Comparison of ENCODE assay signal across 8 cellular contexts in the genomic region with DNA sequence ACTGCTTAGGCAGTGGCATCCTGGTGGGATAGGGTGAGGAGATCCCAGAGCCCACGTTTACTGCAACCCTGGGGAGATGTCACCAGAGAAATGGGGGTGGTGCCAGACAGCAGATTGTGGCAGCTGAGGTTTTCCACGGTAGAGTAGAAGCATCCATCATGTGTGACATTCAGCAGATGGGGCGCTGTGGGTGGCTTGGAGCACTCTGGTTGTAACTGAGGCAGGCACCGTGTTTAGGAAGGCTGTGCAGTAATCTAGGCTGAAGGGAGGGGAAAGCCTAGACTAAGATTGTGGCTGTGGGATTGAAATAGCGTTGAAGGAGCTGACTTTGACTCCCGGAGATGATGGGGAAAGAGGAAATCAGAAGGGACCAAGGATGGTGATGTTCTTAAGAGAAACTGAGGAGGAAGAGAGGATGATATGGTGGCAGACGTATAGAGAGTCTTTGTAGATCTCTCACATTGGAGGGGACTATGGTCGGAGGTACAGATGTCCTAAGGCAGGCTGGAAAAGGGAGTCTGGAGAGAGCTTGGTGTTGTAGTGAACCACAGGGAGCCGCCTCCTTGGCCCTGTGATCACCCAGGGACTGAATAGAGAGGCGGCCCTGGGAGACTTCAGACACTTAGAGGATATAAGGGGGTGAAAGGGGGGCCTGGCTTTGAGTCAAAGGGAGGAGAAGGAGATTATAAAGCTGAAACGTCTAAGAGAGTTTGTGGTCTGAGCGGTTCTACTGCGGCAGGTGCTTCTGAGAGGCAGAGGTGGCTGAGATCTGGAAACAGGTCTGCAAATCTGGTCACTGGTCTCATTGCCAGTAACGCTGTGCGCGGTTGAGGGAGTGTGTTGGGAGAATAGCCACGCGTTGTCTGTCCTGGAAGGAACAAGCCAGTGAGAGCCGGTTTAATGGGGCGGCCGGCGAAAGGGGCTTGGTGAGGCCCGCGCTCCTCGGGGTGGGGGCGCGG. TPM values are rescaled to one million over a fixed set of nuclear protein-coding genes. Genes with fewer than 3 reads are reported as not detected.
A peak's percentile ranks its signal among the peaks of the same experiment; 100 is the strongest.
DNase-seq lines count a peak whose midpoint lies in the region; ATAC-seq and TF ChIP-seq lines count a peak whose summit lies in the region.

No MANE protein-coding gene starts in this region.

- peak overlapping the region; percentile 88 for H3K56ac ChIP-seq in mesendoderm (ENCODE audit: low read length)

- H3K9me3 ChIP-seq in testis: no peaks in the 10 kb centered on the region

- DNase-seq in GM06990 (ENCODE audit: extremely low read depth, insufficient read length) (no peak), T-helper 1 cell (peak in 4 of 5 donors; percentile 21 to 30 (median 28)), cerebellum (ENCODE audit: low spot score) (peak; percentile 55), mesendoderm (peak; percentile 59), testis (peak; percentile 57), HuH-7.5 (ENCODE audit: low spot score) (no peak), mucosa of gallbladder (ENCODE audit: low spot score) (no peak)

- no peak overlapping the region for H4K5ac ChIP-seq in mesendoderm (ENCODE audit: low read length)

- no peak overlapping the region for H2BK120ac ChIP-seq in mesendoderm (ENCODE audit: low read depth, low read length)

- intact Hi-C loops in testis (cut with DNase I; ENCODE audit: low total_unique reads): no loop called here

- peak overlapping the region; percentile 87 for H3K4me2 ChIP-seq in mesendoderm (ENCODE audit: low read length)

- H3K18ac ChIP-seq in mesendoderm (ENCODE audit: low read length): no peak overlapping the region

- H2BK15ac ChIP-seq in mesendoderm (replicated peaks; ENCODE audit: low read depth): no peak overlapping the region

- peak; percentile 2 for ATAC-seq in HG02763 (IDR thresholded peaks at IDR 0.05; ENCODE audit: unreplicated experiment)

- peaks cover 25% of the 10 kb centered on the region for H3K79me2 ChIP-seq in mesendoderm (ENCODE audit: control insufficient read depth, insufficient read depth, low read length)

- peak; percentile 15 for TF ChIP-seq CTCF in GM06990 (IDR thresholded peaks at IDR 0.05; ENCODE audit: insufficient read depth, low read length, poor library complexity, severe bottlenecking)
- no peak for TF ChIP-seq CTCF in testis (IDR thresholded peaks at IDR 0.05)

- H3K27me3 ChIP-seq in GM06990 (replicated peaks; ENCODE audit: control insufficient read depth, insufficient read depth, low read length) (no peaks in the 10 kb centered on the region), mesendoderm (ENCODE audit: insufficient read depth, low read length, poor library complexity) (no peaks in the 10 kb centered on the region), testis (no peaks in the 10 kb centered on the region)

- H3K27ac ChIP-seq in mesendoderm (ENCODE audit: low read depth, low read length) (peak overlapping the region; percentile 56), testis (peak overlapping the region; percentile 93 to 97)

- H3K36me3 ChIP-seq in GM06990 (ENCODE audit: control insufficient read depth, insufficient read depth, low read length): no peaks in the 10 kb centered on the region
- H3K36me3 ChIP-seq in mesendoderm (ENCODE audit: control insufficient read depth, insufficient read depth, low read length): no peaks in the 10 kb centered on the region
- no peaks in the 10 kb centered on the region for H3K36me3 ChIP-seq in testis (ENCODE audit: low read depth, missing control alignments)

- H3K23ac ChIP-seq in mesendoderm (ENCODE audit: low read length): no peak overlapping the region

- peaks cover 6% of the 10 kb centered on the region for H3K4me1 ChIP-seq in mesendoderm (ENCODE audit: control insufficient read depth, low read depth, low read length)
- peaks cover 21% of the 10 kb centered on the region for H3K4me1 ChIP-seq in testis

- H2AK5ac ChIP-seq in mesendoderm (ENCODE audit: low read length): no peak overlapping the region

- H3K79me1 ChIP-seq in mesendoderm (ENCODE audit: low read length): peaks cover 5% of the 10 kb centered on the region

- H3K9ac ChIP-seq in mesendoderm (ENCODE audit: low read length): peak overlapping the region; percentile 72

- no peak for TF ChIP-seq POLR2A in testis (IDR thresholded peaks at IDR 0.05)

- H3K4ac ChIP-seq in mesendoderm (ENCODE audit: low read depth, low read length): peak overlapping the region; percentile 24

- H2BK5ac ChIP-seq in mesendoderm (ENCODE audit: low read length): no peak overlapping the region

- H3K4me3 ChIP-seq in GM06990 (replicated peaks; ENCODE audit: low read depth, low read length) (peak overlapping the region; percentile 90), mesendoderm (ENCODE audit: low read length) (peak overlapping the region; percentile 34), testis (peak overlapping the region; percentile 71 to 79)

- no peak overlapping the region for H4K8ac ChIP-seq in mesendoderm (ENCODE audit: low read depth, low read length)

- WGBS in mesendoderm (ENCODE audit: extremely low coverage, insufficient coverage, low lambda C conversion rate): no CpG with 5 or more reads among the region's 27 CpGs
- 3 to 5% methylated on average over 26 to 27 of the region's 27 CpGs for WGBS in testis, 2 donors

RNA-seq across cellular contexts. Expression of gene MICA, which starts 0.8 kb away (rescaled TPM):
- 2.7 TPM for total RNA-seq in cerebellum
- 9.6 TPM for polyA plus RNA-seq in mesendoderm (2013, experiment 1 of 2)
- polyA plus RNA-seq in mesendoderm (2013, experiment 2 of 2): 10.0 TPM
- 10 to 100 TPM; 24.7 to 28.2 TPM for total RNA-seq in testis
- 18.2 TPM for polyA plus RNA-seq in testis (ENCODE audit: insufficient read depth, low read depth, low replicate concordance)
- 31.7 TPM for total RNA-seq in mucosa of gallbladder

RNA-seq across cellular contexts. Expression of gene HLA-B, which starts 45.6 kb away (rescaled TPM):
- total RNA-seq in cerebellum (20.9 TPM), testis (100 to 1,000 TPM; 425 to 439 TPM), mucosa of gallbladder (1,432 TPM)
- 28.6 TPM for polyA plus RNA-seq in mesendoderm (2013, experiment 1 of 2)
- 28.5 TPM for polyA plus RNA-seq in mesendoderm (2013, experiment 2 of 2)
- 943 TPM for polyA plus RNA-seq in testis (ENCODE audit: insufficient read depth, low read depth, low replicate concordance)

Comparison
In these comparisons a context has a peak if more than half of its experiments do, and no peak if none do; other contexts are left out.
1. DNase-seq: peak in T-helper 1 cell (4 of 5), cerebellum (single experiment), mesendoderm (single experiment) and testis (single experiment); none in GM06990 (single experiment), HuH-7.5 (single experiment) and mucosa of gallbladder (single experiment).
2. H3K4me3 ChIP-seq: peak in every context shown above with its lines; median percentile 90 in GM06990; 75 in testis; 34 in mesendoderm.
3. RNA of gene HLA-B, which starts 45.6 kb away (total RNA-seq): 1,432 TPM in mucosa of gallbladder (single experiment) and 425 to 439 TPM in testis; 20.9 TPM in cerebellum (single experiment); every median in the first group is over 10 times any median in the second.